8 cellular contexts compared by ENCODE assay signal in genomic region chr1:155241069-155241679, GRCh38. TPM values are rescaled to one million over a fixed set of nuclear protein-coding genes. Genes with fewer than 3 reads are reported as not detected.
DNase-seq lines count a peak whose midpoint lies in the region; ATAC-seq and TF ChIP-seq lines count a peak whose summit lies in the region.

No MANE protein-coding gene starts in this region.

- no TSS peak for BruUV-seq in Calu3 (replicated peaks; lab: Mats Ljungman, UMichigan)

- H3K79me1 ChIP-seq in mesenchymal stem cell (replicated peaks; ENCODE audit: low read length, poor library complexity, severe bottlenecking), result peaks cover 4% of the 10 kb centered on the region

- peak; percentile 6 for ATAC-seq in activated CD8-positive, alpha-beta T cell treated with anti-CD3 and anti-CD28 coated beads for 36 hours
- ATAC-seq in stimulated activated memory B cell treated with anti-CD40 and anti-IgM and Interleukin-4, amounts not matched to agents 10 μg/mL and 1 μg/mL and 100 μg/mL, for 72 hours, result peak; percentile 60
- ATAC-seq in HG03139 (IDR thresholded peaks at IDR 0.05; ENCODE audit: unreplicated experiment), result no peak

- H2AFZ ChIP-seq in mesenchymal stem cell (ENCODE audit: low read depth, low read length), result no peak overlapping the region

- no peak overlapping the region for H2AK5ac ChIP-seq in mesenchymal stem cell (ENCODE audit: low read length, severe bottlenecking)

- no peak overlapping the region for H2BK12ac ChIP-seq in mesenchymal stem cell (ENCODE audit: low read length in 2 of 2)

- H3K4ac ChIP-seq in mesenchymal stem cell (ENCODE audit: low read depth in 1 of 2, low read length in 2 of 2), result peak overlapping the region in 1 of 2 experiments; percentile 64

- H3K27me3 ChIP-seq in HUES6 (ENCODE audit: control insufficient read depth, insufficient read depth, low read length) (peaks cover 7% of the 10 kb centered on the region; the same call in 1 of the 2 replicates), endodermal cell (ENCODE audit: control insufficient read depth, insufficient read depth, low read length, poor library complexity, severe bottlenecking) (no peaks in the 10 kb centered on the region), mesenchymal stem cell (ENCODE audit: control insufficient read depth in 1 of 2, insufficient read depth in 1 of 2, low read length in 2 of 2) (no peaks in the 10 kb centered on the region)

- CTCF ChIA-PET in Calu3 (lab: Charles Lee), result interaction anchor here (0.6 to 2.4 kb wide), 3 partner anchors 8 to 269 kb away, joined by 4 to 13 read pairs (median 10); no protein-coding TSS in a partner anchor
- CTCF ChIA-PET in activated CD8-positive, alpha-beta T cell treated with anti-CD3 and anti-CD28 coated beads for 36 hours (lab: Charles Lee), result interaction anchor here (1.2 to 3.3 kb wide), 5 partner anchors 10 to 65 kb away, joined by 3 to 33 read pairs (median 8); partner anchors contain the start of gene ENTREP3

- POLR2A ChIA-PET in activated CD8-positive, alpha-beta T cell treated with anti-CD3 and anti-CD28 coated beads for 36 hours (lab: Charles Lee), result interaction anchor here (0.6 to 2.2 kb wide), 7 partner anchors 10 to 113 kb away, joined by 3 to 16 read pairs (median 4); no protein-coding TSS in a partner anchor

- H3K36me3 Mint-ChIP-seq in Calu3 (ENCODE audit: insufficient read depth, unreplicated experiment) (peaks cover 34% of the 10 kb centered on the region), endodermal cell (ENCODE audit: low read depth) (peaks cover 21% of the 10 kb centered on the region)
- peaks cover 18% of the 10 kb centered on the region for H3K36me3 Mint-ChIP-seq in activated CD8-positive, alpha-beta T cell treated with anti-CD3 and anti-CD28 coated beads for 36 hours (ENCODE audit: low read depth)
- H3K36me3 Mint-ChIP-seq in stimulated activated memory B cell treated with anti-CD40 and anti-IgM and Interleukin-4, amounts not matched to agents 10 μg/mL and 1 μg/mL and 100 μg/mL, for 72 hours, result peaks cover 33% of the 10 kb centered on the region

- no peak overlapping the region for H2BK120ac ChIP-seq in mesenchymal stem cell (ENCODE audit: low read depth, low read length)

- peak overlapping the region; percentile 66 for H3K27ac Mint-ChIP-seq in Calu3 (ENCODE audit: unreplicated experiment)
- peak overlapping the region; percentile 82 for H3K27ac Mint-ChIP-seq in activated CD8-positive, alpha-beta T cell treated with anti-CD3 and anti-CD28 coated beads for 36 hours
- peak overlapping the region; percentile 73 for H3K27ac Mint-ChIP-seq in endodermal cell
- H3K27ac Mint-ChIP-seq in stimulated activated memory B cell treated with anti-CD40 and anti-IgM and Interleukin-4, amounts not matched to agents 10 μg/mL and 1 μg/mL and 100 μg/mL, for 72 hours, result peak overlapping the region; percentile 75

- no peak overlapping the region for H4K8ac ChIP-seq in mesenchymal stem cell (ENCODE audit: low read length)

- H3K27me3 Mint-ChIP-seq in Calu3 (ENCODE audit: unreplicated experiment), result no peaks in the 10 kb centered on the region
- peaks cover 2% of the 10 kb centered on the region for H3K27me3 Mint-ChIP-seq in activated CD8-positive, alpha-beta T cell treated with anti-CD3 and anti-CD28 coated beads for 36 hours
- peaks cover 7% of the 10 kb centered on the region for H3K27me3 Mint-ChIP-seq in endodermal cell (ENCODE audit: insufficient read depth)
- H3K27me3 Mint-ChIP-seq in stimulated activated memory B cell treated with anti-CD40 and anti-IgM and Interleukin-4, amounts not matched to agents 10 μg/mL and 1 μg/mL and 100 μg/mL, for 72 hours, result no peaks in the 10 kb centered on the region

- no peak overlapping the region for H3K9ac ChIP-seq in HUES6 (ENCODE audit: low read length)
- H3K9ac ChIP-seq in endodermal cell (ENCODE audit: extremely low read depth, low read length, poor library complexity, severe bottlenecking), result peak overlapping the region; percentile 51
- H3K9ac ChIP-seq in mesenchymal stem cell (ENCODE audit: low read length), result peak overlapping the region; percentile 66

- peak overlapping the region; percentile 56 for H3K4me2 ChIP-seq in mesenchymal stem cell (ENCODE audit: low read length, poor library complexity, severe bottlenecking)

- peaks cover 8% of the 10 kb centered on the region for H3K36me3 ChIP-seq in HUES6 (ENCODE audit: control insufficient read depth, insufficient read depth, low read length)
- H3K36me3 ChIP-seq in endodermal cell (ENCODE audit: control insufficient read depth, insufficient read depth, low read length), result peaks cover 12% of the 10 kb centered on the region
- H3K36me3 ChIP-seq in mesenchymal stem cell (ENCODE audit: control insufficient read depth in 1 of 2, insufficient read depth in 2 of 2, low read depth in 1 of 2, low read length in 2 of 2), result peaks cover 27 to 31% of the 10 kb centered on the region in 2 experiments

- H3K14ac ChIP-seq in mesenchymal stem cell (ENCODE audit: low read length in 2 of 2), result no peak overlapping the region

- WGBS in endodermal cell (ENCODE audit: insufficient coverage in 1 of 2, insufficient read length in 1 of 2), 2 experiments, result 5 to 23% methylated on average over 2 to 4 of the region's 4 CpGs
- WGBS in mesenchymal stem cell, result 22% methylated on average over 4 of the region's 4 CpGs

- DNase-seq in Calu3 (peak; percentile 76), NOMO-1 (lab: John Stamatoyannopoulos, UW; ENCODE audit: unreplicated experiment in 2 of 2) (peak; percentile 63 to 90), endodermal cell (peak; percentile 89), mesenchymal stem cell (peak; percentile 87)
- peak; percentile 84 for DNase-seq in activated CD8-positive, alpha-beta T cell treated with anti-CD3 and anti-CD28 coated beads for 36 hours

- H3K4me1 ChIP-seq in HUES6 (ENCODE audit: control insufficient read depth, insufficient read depth, low read length) (peaks cover 8% of the 10 kb centered on the region; the same call in 1 of the 2 replicates), endodermal cell (ENCODE audit: control insufficient read depth, insufficient read depth, low read length) (no peaks in the 10 kb centered on the region), mesenchymal stem cell (ENCODE audit: control insufficient read depth, insufficient read depth, low read depth, low read length) (peaks cover 11% of the 10 kb centered on the region)

- H3K9me3 Mint-ChIP-seq in Calu3 (ENCODE audit: low read depth, unreplicated experiment) (no peaks in the 10 kb centered on the region), endodermal cell (no peaks in the 10 kb centered on the region)
- H3K9me3 Mint-ChIP-seq in activated CD8-positive, alpha-beta T cell treated with anti-CD3 and anti-CD28 coated beads for 36 hours, result no peaks in the 10 kb centered on the region
- H3K9me3 Mint-ChIP-seq in stimulated activated memory B cell treated with anti-CD40 and anti-IgM and Interleukin-4, amounts not matched to agents 10 μg/mL and 1 μg/mL and 100 μg/mL, for 72 hours, result no peaks in the 10 kb centered on the region

- no peak overlapping the region for H2BK5ac ChIP-seq in mesenchymal stem cell (ENCODE audit: low read depth, low read length, poor library complexity, severe bottlenecking)

- H3K27ac ChIP-seq in HUES6 (ENCODE audit: low read depth, low read length), result no peak overlapping the region
- no peak overlapping the region for H3K27ac ChIP-seq in endodermal cell (ENCODE audit: low read depth, low read length)
- H3K27ac ChIP-seq in mesenchymal stem cell (ENCODE audit: low read length, poor library complexity, severe bottlenecking), result no peak overlapping the region

- TF ChIP-seq CTCF in Calu3 (IDR thresholded peaks at IDR 0.05; ENCODE audit: unreplicated experiment) (no peak), endodermal cell (conservative IDR thresholded peaks at IDR 0.05) (no peak)
- TF ChIP-seq CTCF in activated CD8-positive, alpha-beta T cell treated with anti-CD3 and anti-CD28 coated beads for 36 hours (IDR thresholded peaks at IDR 0.05), result no peak

- H2BK15ac ChIP-seq in mesenchymal stem cell (ENCODE audit: low read depth, poor library complexity, severe bottlenecking), result no peak overlapping the region

- intact Hi-C loops in Calu3 (cut with micrococcal nuclease; ENCODE audit: unreplicated experiment), result no loop called here
- intact Hi-C loops in activated CD8-positive, alpha-beta T cell treated with anti-CD3 and anti-CD28 coated beads for 36 hours (cut with micrococcal nuclease), result loop anchor here (5.0 kb wide), 1 partner anchor 34 kb away; the partner anchor contains the start of genes MTX1 and THBS3

- H3K4me3 ChIP-seq in HUES6 (ENCODE audit: low read depth, low read length) (peak overlapping the region; percentile 50), endodermal cell (ENCODE audit: low read length) (peak overlapping the region; percentile 79), mesenchymal stem cell (ENCODE audit: insufficient read depth in 1 of 2, low read depth in 1 of 2, low read length in 2 of 2) (peak overlapping the region in 1 of 2 experiments; percentile 71)

- H3K9me3 ChIP-seq in HUES6 (ENCODE audit: control insufficient read depth, insufficient read depth, low read depth, low read length), result no peaks in the 10 kb centered on the region
- no peaks in the 10 kb centered on the region for H3K9me3 ChIP-seq in endodermal cell (ENCODE audit: control insufficient read depth, low read length)
- H3K9me3 ChIP-seq in mesenchymal stem cell (ENCODE audit: control insufficient read depth, low read length), result no peaks in the 10 kb centered on the region

- H3K4me1 Mint-ChIP-seq in Calu3 (ENCODE audit: low read depth, unreplicated experiment) (peaks cover 20% of the 10 kb centered on the region), endodermal cell (peaks cover 10% of the 10 kb centered on the region)
- H3K4me1 Mint-ChIP-seq in activated CD8-positive, alpha-beta T cell treated with anti-CD3 and anti-CD28 coated beads for 36 hours (ENCODE audit: low read depth), result peaks cover 38% of the 10 kb centered on the region
- peaks cover 42% of the 10 kb centered on the region for H3K4me1 Mint-ChIP-seq in stimulated activated memory B cell treated with anti-CD40 and anti-IgM and Interleukin-4, amounts not matched to agents 10 μg/mL and 1 μg/mL and 100 μg/mL, for 72 hours

- H4K91ac ChIP-seq in mesenchymal stem cell (ENCODE audit: low read length), result no peak overlapping the region

- H3K23ac ChIP-seq in mesenchymal stem cell (ENCODE audit: low read length in 2 of 2), result no peak overlapping the region

- no peak overlapping the region for H3K18ac ChIP-seq in mesenchymal stem cell (ENCODE audit: low read depth in 1 of 2, low read length in 2 of 2)

- H3K4me3 Mint-ChIP-seq in Calu3 (ENCODE audit: low read depth, unreplicated experiment) (peak overlapping the region; percentile 62), endodermal cell (peak overlapping the region; percentile 63)
- peak overlapping the region; percentile 81 for H3K4me3 Mint-ChIP-seq in activated CD8-positive, alpha-beta T cell treated with anti-CD3 and anti-CD28 coated beads for 36 hours
- peak overlapping the region; percentile 76 for H3K4me3 Mint-ChIP-seq in stimulated activated memory B cell treated with anti-CD40 and anti-IgM and Interleukin-4, amounts not matched to agents 10 μg/mL and 1 μg/mL and 100 μg/mL, for 72 hours

RNA-seq across cellular contexts. Expression of gene ENTREP3, which starts 14.1 kb away (rescaled TPM):
- total RNA-seq in Calu3 (2022) (25.2 and 25.9 TPM in 2 replicates), endodermal cell (10 to 100 TPM; 49.5 to 65.9 TPM)
- total RNA-seq in activated CD8-positive, alpha-beta T cell treated with anti-CD3 and anti-CD28 coated beads for 36 hours, result 10 to 100 TPM; 41.1 to 42.2 TPM
- 57.2 TPM for polyA plus RNA-seq in endodermal cell (2013, experiment 1 of 2)
- 49.2 TPM for polyA plus RNA-seq in endodermal cell (2013, experiment 2 of 2)
- 48.4 TPM for polyA plus RNA-seq in mesenchymal stem cell (2013, experiment 1 of 2)
- 49.3 TPM for polyA plus RNA-seq in mesenchymal stem cell (2013, experiment 2 of 2)

RNA-seq across cellular contexts. Expression of gene SCAMP3, which starts 21.0 kb away (rescaled TPM):
- total RNA-seq in Calu3 (2022) (85.1 and 104 TPM in 2 replicates), endodermal cell (10 to 100 TPM; 56.1 TPM)
- 10 to 100 TPM; 81.3 to 97.2 TPM for total RNA-seq in activated CD8-positive, alpha-beta T cell treated with anti-CD3 and anti-CD28 coated beads for 36 hours
- 66.4 TPM for polyA plus RNA-seq in endodermal cell (2013, experiment 1 of 2)
- 60.2 TPM for polyA plus RNA-seq in endodermal cell (2013, experiment 2 of 2)
- 104 TPM for polyA plus RNA-seq in mesenchymal stem cell (2013, experiment 1 of 2)
- polyA plus RNA-seq in mesenchymal stem cell (2013, experiment 2 of 2), result 101 TPM

RNA-seq across cellular contexts. Expression of gene CLK2, which starts 32.1 kb away (rescaled TPM):
- 78.5 and 79.4 TPM in 2 replicates for total RNA-seq in Calu3 (2022)
- 10 to 100 TPM; 80.6 to 85.4 TPM for total RNA-seq in activated CD8-positive, alpha-beta T cell treated with anti-CD3 and anti-CD28 coated beads for 36 hours
- 10 to 100 TPM; 69.8 to 82.3 TPM for total RNA-seq in endodermal cell
- polyA plus RNA-seq in endodermal cell (2013, experiment 1 of 2), result 84.9 TPM
- 71.3 TPM for polyA plus RNA-seq in endodermal cell (2013, experiment 2 of 2)
- 35.0 TPM for polyA plus RNA-seq in mesenchymal stem cell (2013, experiment 1 of 2)
- polyA plus RNA-seq in mesenchymal stem cell (2013, experiment 2 of 2), result 34.0 TPM

RNA-seq across cellular contexts. Expression of gene MTX1, which starts 32.7 kb away (rescaled TPM):
- total RNA-seq in Calu3 (2022) (58.9 and 60.0 TPM in 2 replicates), endodermal cell (10 to 100 TPM; 47.3 to 63.2 TPM)
- total RNA-seq in activated CD8-positive, alpha-beta T cell treated with anti-CD3 and anti-CD28 coated beads for 36 hours, result 10 to 100 TPM; 59.2 to 61.0 TPM
- polyA plus RNA-seq in endodermal cell (2013, experiment 1 of 2), result 43.6 TPM
- polyA plus RNA-seq in endodermal cell (2013, experiment 2 of 2), result 43.3 TPM
- 39.5 TPM for polyA plus RNA-seq in mesenchymal stem cell (2013, experiment 1 of 2)
- polyA plus RNA-seq in mesenchymal stem cell (2013, experiment 2 of 2), result 38.9 TPM

RNA-seq across cellular contexts. Expression of gene THBS3, which starts 33.5 kb away (rescaled TPM):
- 36.8 and 41.9 TPM in 2 replicates for total RNA-seq in Calu3 (2022)
- 10 to 100 TPM; 11.1 to 12.0 TPM for total RNA-seq in activated CD8-positive, alpha-beta T cell treated with anti-CD3 and anti-CD28 coated beads for 36 hours
- 10 to 100 TPM; 17.6 to 27.9 TPM for total RNA-seq in endodermal cell
- polyA plus RNA-seq in endodermal cell (2013, experiment 1 of 2), result 80.6 TPM
- 67.8 TPM for polyA plus RNA-seq in endodermal cell (2013, experiment 2 of 2)
- 41.3 TPM for polyA plus RNA-seq in mesenchymal stem cell (2013, experiment 1 of 2)
- polyA plus RNA-seq in mesenchymal stem cell (2013, experiment 2 of 2), result 39.4 TPM
